Comparison of ENCODE assay signal across 19 cellular contexts in the genomic region with DNA sequence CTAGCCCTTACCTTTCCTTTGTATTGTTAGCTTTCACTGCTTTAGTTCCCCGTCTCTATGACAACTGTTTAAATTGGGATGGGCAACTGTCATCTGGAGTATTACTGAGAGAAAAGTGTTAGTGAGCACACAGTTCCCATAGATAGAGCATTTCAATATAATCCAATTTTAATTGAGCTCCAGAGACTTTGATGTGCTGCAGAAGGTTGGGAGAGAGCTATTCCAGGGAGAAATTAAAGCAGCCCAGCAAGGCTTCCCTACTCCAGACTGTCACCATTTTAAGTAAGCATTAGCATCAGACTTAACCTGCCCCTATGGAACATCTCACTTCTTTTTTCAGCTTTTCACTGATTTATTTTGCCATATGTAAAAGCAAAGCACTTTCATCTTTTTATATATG.
"Had no signal": no experiment of that assay in that cellular context is flagged by ENCODE, and none has a peak within 500 bp of the region (broad histone marks: within the 10 kb centered on the region; RNA-seq: fewer than 3 reads in every experiment).

No MANE protein-coding gene starts in this region.

- H3K36me3 Mint-ChIP-seq: activated CD8-positive, alpha-beta memory T cell treated with anti-CD3 and anti-CD28 coated beads, Interleukin-2, amount 10 ng/mL, durations not matched to agents 7 days and 5 days; natural killer cell; stimulated activated memory B cell treated with anti-CD40 and anti-IgM and Interleukin-4, amounts not matched to agents 10 μg/mL and 1 μg/mL and 100 μg/mL, for 72 hours had no signal

- H3K27ac Mint-ChIP-seq: activated CD4-positive, alpha-beta T cell treated with anti-CD3 and anti-CD28 coated beads, Interleukin-2, amount 10 ng/mL, durations not matched to agents 7 days and 5 days; activated CD8-positive, alpha-beta memory T cell treated with anti-CD3 and anti-CD28 coated beads, Interleukin-2, amount 10 ng/mL, durations not matched to agents 7 days and 5 days; activated CD8-positive, alpha-beta T cell treated with anti-CD3 and anti-CD28 coated beads for 36 hours; activated T-helper 1 cell treated with anti-CD3 and anti-CD28 coated beads, Interleukin-12 subunit alpha, Interleukin-12 subunit beta, Interleukin-2, Interleukin-4 antibody, amounts not matched to agents 30 ng/mL and 10 ng/mL and 1 ng/mL, durations not matched to agents 14 hours and 24 hours and 36 hours; natural killer cell; stimulated activated memory B cell treated with anti-CD40 and anti-IgM and Interleukin-4, amounts not matched to agents 10 μg/mL and 1 μg/mL and 100 μg/mL, for 72 hours had no signal

- H3K4me1 Mint-ChIP-seq: activated CD4-positive, alpha-beta T cell treated with anti-CD3 and anti-CD28 coated beads, Interleukin-2, amount 10 ng/mL, durations not matched to agents 7 days and 5 days; activated CD8-positive, alpha-beta memory T cell treated with anti-CD3 and anti-CD28 coated beads, Interleukin-2, amount 10 ng/mL, durations not matched to agents 7 days and 5 days; stimulated activated memory B cell treated with anti-CD40 and anti-IgM and Interleukin-4, amounts not matched to agents 10 μg/mL and 1 μg/mL and 100 μg/mL, for 72 hours had no signal

- H3K9me3 Mint-ChIP-seq: activated CD4-positive, alpha-beta T cell treated with anti-CD3 and anti-CD28 coated beads, Interleukin-2, amount 10 ng/mL, durations not matched to agents 7 days and 5 days; activated CD8-positive, alpha-beta T cell treated with anti-CD3 and anti-CD28 coated beads for 36 hours; activated T-helper 1 cell treated with anti-CD3 and anti-CD28 coated beads, Interleukin-12 subunit alpha, Interleukin-12 subunit beta, Interleukin-2, Interleukin-4 antibody, amounts not matched to agents 30 ng/mL and 10 ng/mL and 1 ng/mL, durations not matched to agents 14 hours and 24 hours and 36 hours; natural killer cell; stimulated activated memory B cell treated with anti-CD40 and anti-IgM and Interleukin-4, amounts not matched to agents 10 μg/mL and 1 μg/mL and 100 μg/mL, for 72 hours had no signal

- DNase-seq: activated CD4-positive, alpha-beta T cell treated with anti-CD3 and anti-CD28 coated beads, Interleukin-2, amount 10 ng/mL, durations not matched to agents 7 days and 5 days; activated CD8-positive, alpha-beta memory T cell treated with anti-CD3 and anti-CD28 coated beads, Interleukin-2, amount 10 ng/mL, durations not matched to agents 7 days and 5 days; activated CD8-positive, alpha-beta T cell treated with anti-CD3 and anti-CD28 coated beads for 36 hours; activated gamma-delta T cell; activated naive CD4-positive, alpha-beta T cell treated with anti-CD3 and anti-CD28 coated beads, Interleukin-2, amount 50 U/mL, for 16 hours; activated T-cell treated with anti-CD3 and anti-CD28 coated beads for 4 hours; anterior cingulate cortex; body of pancreas; heart left ventricle; islet precursor cell; left cardiac atrium; midbrain; natural killer cell; ovary; right cardiac atrium; stimulated activated CD4-positive, alpha-beta T cell treated with anti-CD3 and anti-CD28 coated beads, Interleukin-2, amount 100 ng/mL, for 24 hours; transverse colon had no signal

- H3K4me3 Mint-ChIP-seq: activated CD4-positive, alpha-beta T cell treated with anti-CD3 and anti-CD28 coated beads, Interleukin-2, amount 10 ng/mL, durations not matched to agents 7 days and 5 days; activated CD8-positive, alpha-beta memory T cell treated with anti-CD3 and anti-CD28 coated beads, Interleukin-2, amount 10 ng/mL, durations not matched to agents 7 days and 5 days; activated CD8-positive, alpha-beta T cell treated with anti-CD3 and anti-CD28 coated beads for 36 hours; activated T-helper 1 cell treated with anti-CD3 and anti-CD28 coated beads, Interleukin-12 subunit alpha, Interleukin-12 subunit beta, Interleukin-2, Interleukin-4 antibody, amounts not matched to agents 30 ng/mL and 10 ng/mL and 1 ng/mL, durations not matched to agents 14 hours and 24 hours and 36 hours; natural killer cell; stimulated activated memory B cell treated with anti-CD40 and anti-IgM and Interleukin-4, amounts not matched to agents 10 μg/mL and 1 μg/mL and 100 μg/mL, for 72 hours had no signal

- H3K27me3 Mint-ChIP-seq: activated CD4-positive, alpha-beta T cell treated with anti-CD3 and anti-CD28 coated beads, Interleukin-2, amount 10 ng/mL, durations not matched to agents 7 days and 5 days; activated CD8-positive, alpha-beta memory T cell treated with anti-CD3 and anti-CD28 coated beads, Interleukin-2, amount 10 ng/mL, durations not matched to agents 7 days and 5 days; activated CD8-positive, alpha-beta T cell treated with anti-CD3 and anti-CD28 coated beads for 36 hours; stimulated activated memory B cell treated with anti-CD40 and anti-IgM and Interleukin-4, amounts not matched to agents 10 μg/mL and 1 μg/mL and 100 μg/mL, for 72 hours had no signal
